Comparison of ENCODE assay signal across 22 cellular contexts in the genomic region with DNA sequence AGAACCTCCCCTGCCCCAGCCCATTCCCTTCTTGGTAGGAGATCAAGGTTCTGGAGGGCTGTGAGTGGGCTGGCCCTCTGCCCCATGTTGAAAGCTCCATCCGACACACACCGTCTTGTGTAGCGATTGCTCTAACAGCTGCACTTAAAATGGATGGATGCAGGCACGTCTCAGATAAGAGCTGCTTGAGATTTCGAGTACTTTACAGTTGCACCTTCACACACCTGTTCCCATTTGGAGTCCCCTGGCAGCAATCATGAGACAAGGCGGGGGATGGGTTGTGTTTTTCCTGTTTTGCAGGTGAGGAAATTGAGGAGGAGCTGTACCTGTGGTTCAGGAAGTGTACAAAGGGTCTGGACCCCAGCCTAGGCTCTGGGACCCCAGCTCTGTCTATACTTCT. TPM values are rescaled to one million over a fixed set of nuclear protein-coding genes. Genes with fewer than 3 reads are reported as not detected.
DNase-seq lines count a peak whose midpoint lies in the region; ATAC-seq, FAIRE-seq and TF ChIP-seq lines count a peak whose summit lies in the region.
"Had no signal": no experiment of that assay in that cellular context is flagged by ENCODE, and none has a peak within 500 bp of the region (broad histone marks: within the 10 kb centered on the region; RNA-seq: fewer than 3 reads in every experiment).

No MANE protein-coding gene starts in this region.

- H3K4me3 ChIP-seq in K562 (no peak overlapping the region), heart right ventricle (no peak overlapping the region), transverse colon (no peak overlapping the region)
- H3K4me3 ChIP-seq: A549, thoracic aorta had no signal

- no peak for TF ChIP-seq CTCF in K562 (IDR thresholded peaks at IDR 0.05 in 2 of 3, conservative IDR thresholded peaks at IDR 0.05 in 1 of 3; ENCODE audit: insufficient read depth in 2 of 3, low read depth in 1 of 3, low read length in 3 of 3)
- TF ChIP-seq CTCF in heart right ventricle (IDR thresholded peaks at IDR 0.05) = no peak
- no peak for TF ChIP-seq CTCF in transverse colon (IDR thresholded peaks at IDR 0.05)

- no peaks in the 10 kb centered on the region for H3K9me3 ChIP-seq in K562 (replicated peaks; ENCODE audit: control insufficient read depth, insufficient read depth, low read depth, low read length)
- no peaks in the 10 kb centered on the region for H3K9me3 ChIP-seq in heart right ventricle
- no peaks in the 10 kb centered on the region for H3K9me3 ChIP-seq in transverse colon
- H3K9me3 ChIP-seq: A549, thoracic aorta had no signal

- no peak for DNase-seq in activated naive CD4-positive, alpha-beta T cell treated with anti-CD3 and anti-CD28 coated beads, Interleukin-2, amount 10 ng/mL, durations not matched to agents 7 days and 5 days
- peak; percentile 83 for DNase-seq in NCI-H2171 treated with DMSO at 0.1 percent for 48 hours (lab: John Stamatoyannopoulos, UW)
- DNase-seq in K562 (ENCODE audit: extremely low read depth in 1 of 4, low spot score in 3 of 4) = no peak
- no peak for DNase-seq in heart right ventricle
- no peak for DNase-seq in transverse colon
- DNase-seq: H7, naive B cell, NCI-H146, small intestine had no signal

- H3K27me3 Mint-ChIP-seq in activated naive CD4-positive, alpha-beta T cell treated with anti-CD3 and anti-CD28 coated beads, Interleukin-2, amount 50 U/mL, for 24 hours = no peaks in the 10 kb centered on the region
- H3K27me3 Mint-ChIP-seq in activated naive CD4-positive, alpha-beta T cell treated with anti-CD3 and anti-CD28 coated beads, Interleukin-2, amount 10 ng/mL, durations not matched to agents 7 days and 5 days = peaks cover 27% of the 10 kb centered on the region

- no peaks in the 10 kb centered on the region for H3K36me3 Mint-ChIP-seq in activated naive CD4-positive, alpha-beta T cell treated with anti-CD3 and anti-CD28 coated beads, Interleukin-2, amount 50 U/mL, for 24 hours
- H3K36me3 Mint-ChIP-seq in activated naive CD4-positive, alpha-beta T cell treated with anti-CD3 and anti-CD28 coated beads, Interleukin-2, amount 10 ng/mL, durations not matched to agents 7 days and 5 days = no peaks in the 10 kb centered on the region
- H3K36me3 Mint-ChIP-seq: naive B cell, T-cell had no signal

- intact Hi-C loops in K562 (cut with micrococcal nuclease) (no loop called here), heart right ventricle (cut with DNase I) (loop anchor here in 1 of 10 donors (10.0 kb wide), 1 partner anchor 61 kb away; no protein-coding TSS in a partner anchor), transverse colon (cut with DNase I; ENCODE audit: low total_unique reads) (no loop called here)

- H3K9me3 Mint-ChIP-seq in activated naive CD4-positive, alpha-beta T cell treated with anti-CD3 and anti-CD28 coated beads, Interleukin-2, amount 50 U/mL, for 24 hours = no peaks in the 10 kb centered on the region
- H3K9me3 Mint-ChIP-seq in activated naive CD4-positive, alpha-beta T cell treated with anti-CD3 and anti-CD28 coated beads, Interleukin-2, amount 10 ng/mL, durations not matched to agents 7 days and 5 days = no peaks in the 10 kb centered on the region
- H3K9me3 Mint-ChIP-seq: dendritic cell treated with granulocyte-macrophage colony-stimulating factor and Interleukin-4, amounts not matched to agents 40 ng/mL and 50 ng/mL, for 4 days; naive B cell; T-cell had no signal

- H3K4me3 Mint-ChIP-seq in activated naive CD4-positive, alpha-beta T cell treated with anti-CD3 and anti-CD28 coated beads, Interleukin-2, amount 50 U/mL, for 24 hours = peak overlapping the region; percentile 5
- H3K4me3 Mint-ChIP-seq in activated naive CD4-positive, alpha-beta T cell treated with anti-CD3 and anti-CD28 coated beads, Interleukin-2, amount 10 ng/mL, durations not matched to agents 7 days and 5 days = no peak overlapping the region
- H3K4me3 Mint-ChIP-seq: dendritic cell treated with granulocyte-macrophage colony-stimulating factor and Interleukin-4, amounts not matched to agents 40 ng/mL and 50 ng/mL, for 4 days; naive B cell had no signal

- H3K27ac Mint-ChIP-seq in activated naive CD4-positive, alpha-beta T cell treated with anti-CD3 and anti-CD28 coated beads, Interleukin-2, amount 50 U/mL, for 24 hours = peak overlapping the region; percentile 35
- H3K27ac Mint-ChIP-seq in activated naive CD4-positive, alpha-beta T cell treated with anti-CD3 and anti-CD28 coated beads, Interleukin-2, amount 10 ng/mL, durations not matched to agents 7 days and 5 days = no peak overlapping the region
- H3K27ac Mint-ChIP-seq: dendritic cell treated with granulocyte-macrophage colony-stimulating factor and Interleukin-4, amounts not matched to agents 40 ng/mL and 50 ng/mL, for 4 days; progenitor cell of endocrine pancreas; T-cell had no signal

- no peak for FAIRE-seq in K562 (lab: Jason Lieb, UNC)
- FAIRE-seq: A549, bronchial epithelial cell, frontal cortex, small intestine had no signal

- peaks cover 5 to 46% of the 10 kb centered on the region in 2 experiments; a peak in 3 of 5 replicates for H3K27me3 ChIP-seq in K562 (ENCODE audit: control insufficient read depth in 2 of 2, insufficient read depth in 2 of 2, low read length in 2 of 2)
- peaks cover 0 to 30% (median 11%) of the 10 kb centered on the region in 7 donors for H3K27me3 ChIP-seq in heart right ventricle
- peaks cover 26% of the 10 kb centered on the region for H3K27me3 ChIP-seq in transverse colon

- H3K4me1 Mint-ChIP-seq in activated naive CD4-positive, alpha-beta T cell treated with anti-CD3 and anti-CD28 coated beads, Interleukin-2, amount 50 U/mL, for 24 hours = peaks cover 20% of the 10 kb centered on the region
- H3K4me1 Mint-ChIP-seq in activated naive CD4-positive, alpha-beta T cell treated with anti-CD3 and anti-CD28 coated beads, Interleukin-2, amount 10 ng/mL, durations not matched to agents 7 days and 5 days = peaks cover 17% of the 10 kb centered on the region

- H3K4me1 ChIP-seq in K562 (replicated peaks in 1 of 2; ENCODE audit: control insufficient read depth in 2 of 2, insufficient read depth in 2 of 2, low read length in 2 of 2) (peaks cover 0 to 4% of the 10 kb centered on the region in 2 experiments; a peak in 3 of 5 replicates), heart right ventricle (no peaks in the 10 kb centered on the region), transverse colon (no peaks in the 10 kb centered on the region)
- H3K4me1 ChIP-seq: A549 had no signal

- WGBS in K562 (ENCODE audit: insufficient coverage, low coverage, missing lambda C conversion rate) = 4% methylated on average over 6 of the region's 6 CpGs
- 59% methylated on average over 6 of the region's 6 CpGs for WGBS in heart right ventricle, 2 donors
- 61% methylated on average over 6 of the region's 6 CpGs; no CpG with 5 or more reads in 1 of the 2 donors for WGBS in transverse colon (ENCODE audit: low coverage in 1 of 2), 2 donors

- no peak overlapping the region for H3K27ac ChIP-seq in K562 (ENCODE audit: extremely low read depth, low read depth, low read length)
- no peak overlapping the region for H3K27ac ChIP-seq in heart right ventricle
- no peak overlapping the region for H3K27ac ChIP-seq in transverse colon
- H3K27ac ChIP-seq: A549, C4-2B, thoracic aorta had no signal

- BruUV-seq in K562 (replicated peaks; lab: Mats Ljungman, UMichigan) = no TSS peak

- no peaks in the 10 kb centered on the region for H3K79me2 ChIP-seq in K562 (ENCODE audit: control insufficient read depth, insufficient read depth, low read length)

- POLR2A ChIA-PET in K562 (lab: Yijun Ruan, JAX) = no interaction called here

- CTCF ChIA-PET in activated naive CD4-positive, alpha-beta T cell treated with anti-CD3 and anti-CD28 coated beads, Interleukin-2, amount 10 ng/mL, durations not matched to agents 7 days and 5 days (lab: Charles Lee) = interaction anchor here (0.9 kb wide), 2 partner anchors 123 to 125 kb away, joined by 3 read pairs; no protein-coding TSS in a partner anchor
- CTCF ChIA-PET in K562 (lab: Yijun Ruan, JAX; ENCODE audit: low intra/inter-chr PET ratio) = no interaction called here

- no peak overlapping the region for H2AFZ ChIP-seq in K562 (ENCODE audit: low read depth, low read length)

- TF ChIP-seq EP300 in K562 (IDR thresholded peaks at IDR 0.05; ENCODE audit: low read length) (no peak), transverse colon (IDR thresholded peaks at IDR 0.05; ENCODE audit: low read depth) (no peak)

- H3K36me3 ChIP-seq in K562 (ENCODE audit: control insufficient read depth, insufficient read depth, low read length) (no peaks in the 10 kb centered on the region), heart right ventricle (no peaks in the 10 kb centered on the region), transverse colon (no peaks in the 10 kb centered on the region)
- H3K36me3 ChIP-seq: thoracic aorta had no signal

- peaks cover 4% of the 10 kb centered on the region; the same call in 1 of the 2 replicates for H4K20me1 ChIP-seq in K562 (replicated peaks; ENCODE audit: control insufficient read depth, insufficient read depth, low read length)

- TF ChIP-seq RAD21 in K562 (CRISPR knock-in tag; conservative IDR thresholded peaks at IDR 0.05 in 1 of 2, IDR thresholded peaks at IDR 0.05 in 1 of 2) = no peak

- H3K9ac ChIP-seq in K562 (ENCODE audit: insufficient read depth in 1 of 2, low read depth in 2 of 2, low read length in 2 of 2) = no peak overlapping the region

- H3K4me2 ChIP-seq in K562 (ENCODE audit: insufficient read depth, low read length) = no peak overlapping the region
- H3K4me2 ChIP-seq: A549 had no signal

- TF ChIP-seq POLR2A in K562 (conservative IDR thresholded peaks at IDR 0.05) (no peak), transverse colon (IDR thresholded peaks at IDR 0.05) (no peak)

- H3K9me1 ChIP-seq in K562 (ENCODE audit: control insufficient read depth, insufficient read depth, low read length) = no peaks in the 10 kb centered on the region

- no peak for ATAC-seq in K562
- ATAC-seq in heart right ventricle = no peak
- no peak for ATAC-seq in GM21723 (IDR thresholded peaks at IDR 0.05; ENCODE audit: unreplicated experiment)
- ATAC-seq in HG02970 (IDR thresholded peaks at IDR 0.05; ENCODE audit: low FRiP score, unreplicated experiment) = no peak
- ATAC-seq: A549 had no signal

- in situ Hi-C loops in K562 (cut with MboI) = no loop called here
- in situ Hi-C loops in transverse colon (cut with MboI; ENCODE audit: low pct_ligation_motif_present in 1 of 4, low pct_unique_long_range_greater_than_20kb in 1 of 4, low sequenced_read_pairs in 3 of 4) = loop anchor here in 1 of 4 donors (25.0 kb wide), 1 partner anchor 311 kb away; no protein-coding TSS in a partner anchor

RNA-seq across cellular contexts. Expression of a gene that starts 25.6 kb away (rescaled TPM):
- total RNA-seq in K562 (2011; cell fraction: chromatin; rRNA removed; ENCODE audit: low replicate concordance) = not detected in 2 replicates
- not detected in 2 replicates for total RNA-seq in K562 (2011; cell fraction: nucleolus; rRNA removed)
- total RNA-seq in K562 (2011; cell fraction: nucleoplasm; rRNA removed) = not detected in 2 replicates
- total RNA-seq in K562 (2014; rRNA removed) (not detected in 2 replicates), K562 (2014; rRNA removed; fragmentation: Illumina TruSeq; extraction: Trizol) (not detected in 2 replicates), K562 (2015; rRNA removed; fragmentation: Illumina TruSeq; extraction: Trizol) (not detected in 2 replicates), K562 (2021) (not detected in 2 replicates), heart right ventricle (1 to 10 TPM in 1 of 10 donors, under 1 TPM in 2, not detected in 7; 0.78 to 2.7 (median 0.94) TPM), transverse colon (not detected)
- polyA plus RNA-seq in K562 (2011; rRNA removed) (not detected in 2 replicates), K562 (2014; fragmentation: Illumina TruSeq; extraction: Trizol) (not detected in 2 replicates), K562 (2014; fragmentation: Nextera tagmentation; extraction: Ambion mirVana) (under 1 TPM in 1 of 2 experiments, not detected in 1; 0.17 TPM), K562 (2014; rRNA removed) (not detected in 2 replicates), heart right ventricle (not detected)
- polyA plus RNA-seq in K562 (2011; cell fraction: cytosol; rRNA removed) = not detected in 2 replicates
- not detected in 2 replicates for polyA plus RNA-seq in K562 (2011; cell fraction: nucleus; rRNA removed)
- polyA plus RNA-seq in K562 (2012) = not detected in 2 replicates
- not detected in 2 replicates for polyA minus RNA-seq in K562 (2011; rRNA and poly(A)+ RNA removed)
- polyA minus RNA-seq in K562 (2011; cell fraction: cytosol; rRNA and poly(A)+ RNA removed) = not detected in 2 replicates
- polyA minus RNA-seq in K562 (2011; cell fraction: nucleus; rRNA and poly(A)+ RNA removed) = not detected in 2 replicates
- total RNA-seq: bronchial epithelial cell, Daoy, frontal cortex, H7, lower leg skin, progenitor cell of endocrine pancreas, T-cell, thoracic aorta had no signal
- polyA plus RNA-seq: A549, small intestine had no signal
